Comparison of ENCODE assay signal across 13 cellular contexts in the genomic region with DNA sequence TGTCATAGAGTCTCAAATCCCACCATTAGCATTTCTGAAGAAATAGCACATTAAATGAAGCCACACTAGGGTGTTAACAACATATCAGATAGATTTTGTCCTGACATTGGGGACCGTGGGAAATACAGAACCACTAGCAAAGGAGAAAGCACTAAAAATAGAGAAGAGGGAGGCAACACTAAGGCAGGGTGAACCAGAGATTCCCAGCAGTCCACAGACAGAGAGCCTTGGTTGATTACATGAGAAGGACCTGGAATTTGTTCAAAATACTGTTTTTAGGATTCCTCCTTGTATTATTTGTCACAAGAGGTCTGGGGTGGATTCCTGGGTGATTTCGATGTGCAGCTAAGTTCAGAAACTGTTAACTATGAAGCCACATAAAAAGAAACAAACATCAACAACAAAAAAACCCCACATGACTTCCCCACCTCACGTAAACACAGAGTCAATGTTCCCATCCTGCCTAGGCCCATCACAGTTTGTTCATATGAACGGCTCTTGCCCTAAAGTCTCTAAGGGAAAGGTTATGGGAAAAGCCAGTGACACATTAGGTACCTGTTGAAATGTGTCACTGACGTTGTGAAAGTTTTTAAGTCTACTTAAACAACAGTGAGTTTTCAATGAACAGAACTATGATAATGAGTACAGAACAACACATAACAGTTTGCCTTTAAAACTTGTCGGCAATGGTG. TPM values are rescaled to one million over a fixed set of nuclear protein-coding genes. Genes with fewer than 3 reads are reported as not detected.
DNase-seq lines count a peak whose midpoint lies in the region; ATAC-seq and TF ChIP-seq lines count a peak whose summit lies in the region.
"Had no signal": no experiment of that assay in that cellular context is flagged by ENCODE, and none has a peak within 500 bp of the region (broad histone marks: within the 10 kb centered on the region; RNA-seq: fewer than 3 reads in every experiment).

No MANE protein-coding gene starts in this region.

- H3K27ac Mint-ChIP-seq in activated B cell treated with CpG ODN at 0.5 μM for 24 hours, result peak overlapping the region; percentile 36
- H3K27ac Mint-ChIP-seq: progenitor cell of endocrine pancreas had no signal

- intact Hi-C loops in activated B cell treated with CpG ODN at 0.5 μM for 24 hours (cut with micrococcal nuclease) (no loop called here), posterior cingulate gyrus (cut with DNase I) (no loop called here)

- no peak overlapping the region for H3K27ac ChIP-seq in Peyer's patch

- no peaks in the 10 kb centered on the region for H3K9me3 Mint-ChIP-seq in activated B cell treated with CpG ODN at 0.5 μM for 24 hours

- no peaks in the 10 kb centered on the region for H3K27me3 ChIP-seq in Peyer's patch

- TF ChIP-seq POLR2A in Peyer's patch (IDR thresholded peaks at IDR 0.05), result no peak

- CTCF ChIA-PET in activated B cell treated with CpG ODN at 0.5 μM for 24 hours (lab: Charles Lee), result no interaction called here

- H3K4me1 ChIP-seq in Peyer's patch, result no peaks in the 10 kb centered on the region

- TF ChIP-seq CTCF in activated B cell treated with CpG ODN at 0.5 μM for 24 hours (IDR thresholded peaks at IDR 0.05) (no peak), Peyer's patch (IDR thresholded peaks at IDR 0.05) (no peak)

- no peaks in the 10 kb centered on the region for H3K27me3 Mint-ChIP-seq in activated B cell treated with CpG ODN at 0.5 μM for 24 hours
- H3K27me3 Mint-ChIP-seq: progenitor cell of endocrine pancreas had no signal

- H3K9me3 ChIP-seq in Peyer's patch, result no peaks in the 10 kb centered on the region

- DNase-seq in EH (ENCODE audit: low read depth) (peak; percentile 16), activated B cell treated with CpG ODN at 0.5 μM for 24 hours (no peak), SIG-M5 treated with dmso at 0.1 percent for 504 hours (lab: John Stamatoyannopoulos, UW; ENCODE audit: unreplicated experiment) (no peak), posterior cingulate gyrus (no peak), C1 segment of cervical spinal cord (lab: John Stamatoyannopoulos, UW) (no peak), Peyer's patch (no peak)
- DNase-seq: DMS153, NCI-H1930, SHP77 treated with DMSO at 0.1 percent for 48 hours had no signal

- H3K36me3 ChIP-seq in Peyer's patch, result no peaks in the 10 kb centered on the region

- POLR2A ChIA-PET in activated B cell treated with CpG ODN at 0.5 μM for 24 hours (lab: Charles Lee), result interaction anchor here (0.6 kb wide), 1 partner anchor 13 kb away, joined by 3 read pairs; no protein-coding TSS in a partner anchor

- ATAC-seq in GM18867 (IDR thresholded peaks at IDR 0.05; ENCODE audit: unreplicated experiment) (peak; percentile 63), HG02759 (IDR thresholded peaks at IDR 0.05; ENCODE audit: unreplicated experiment) (peak; percentile 88), activated B cell treated with CpG ODN at 0.5 μM for 24 hours (ENCODE audit: low read depth) (no peak)
- ATAC-seq: HCT116 had no signal

- H3K4me3 ChIP-seq in Peyer's patch, result no peak overlapping the region

- peaks cover 5% of the 10 kb centered on the region for H3K4me1 Mint-ChIP-seq in activated B cell treated with CpG ODN at 0.5 μM for 24 hours

- H3K36me3 Mint-ChIP-seq in activated B cell treated with CpG ODN at 0.5 μM for 24 hours (ENCODE audit: low read depth), result no peaks in the 10 kb centered on the region

- no peak overlapping the region for H3K4me3 Mint-ChIP-seq in activated B cell treated with CpG ODN at 0.5 μM for 24 hours

RNA-seq across cellular contexts. Expression of gene GRSF1, which starts 23.6 kb away (rescaled TPM):
- 61.1 and 63.5 TPM in 2 replicates for total RNA-seq in activated B cell treated with CpG ODN at 0.5 μM for 24 hours
- 10 to 100 TPM; 34.0 to 46.6 (median 38.3) TPM for total RNA-seq in Peyer's patch

RNA-seq across cellular contexts. Expression of gene MOB1B, which starts 38.9 kb away (rescaled TPM):
- total RNA-seq in activated B cell treated with CpG ODN at 0.5 μM for 24 hours (22.2 and 23.4 TPM in 2 replicates), Peyer's patch (10 to 100 TPM in 1 of 4 donors, 1 to 10 TPM in 3; 4.0 to 15.7 (median 7.5) TPM)
